Comparison of ENCODE assay signal across 18 cellular contexts in the genomic region with DNA sequence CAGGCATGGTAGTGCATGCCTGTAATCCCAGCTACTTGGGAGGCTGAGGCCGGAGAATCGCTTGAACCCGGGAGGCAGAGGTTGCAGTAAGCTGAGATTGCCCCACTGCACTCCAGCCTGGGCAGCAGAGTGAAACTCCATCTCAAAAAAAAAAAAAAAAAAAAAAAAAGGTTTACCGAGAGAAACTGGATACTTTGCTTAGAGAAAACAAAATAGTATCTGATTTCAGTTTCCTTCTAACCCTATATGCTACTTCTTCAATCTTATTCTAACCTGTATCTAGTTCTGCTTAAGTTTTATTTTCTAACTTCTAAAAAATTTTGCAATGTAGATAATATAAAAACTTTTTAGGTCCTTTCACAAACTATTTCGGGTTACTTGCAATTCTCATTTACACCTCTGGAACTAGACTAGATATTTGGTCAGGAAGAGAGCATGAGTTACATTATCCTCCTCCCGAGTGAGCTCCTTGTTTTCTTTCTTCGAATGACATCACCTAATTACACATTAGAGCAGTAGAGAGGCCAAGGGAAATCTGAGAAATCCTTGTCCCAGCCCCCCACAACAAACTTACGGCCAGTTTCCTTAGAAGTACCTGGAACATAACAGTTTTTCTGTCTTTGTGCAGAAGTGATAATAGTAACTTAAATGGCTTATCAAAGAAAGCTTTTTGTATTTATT.
DNase-seq lines count a peak whose midpoint lies in the region; ATAC-seq and TF ChIP-seq lines count a peak whose summit lies in the region.
"Had no signal": no experiment of that assay in that cellular context is flagged by ENCODE, and none has a peak within 500 bp of the region (broad histone marks: within the 10 kb centered on the region; RNA-seq: fewer than 3 reads in every experiment).

No MANE protein-coding gene starts in this region.

- H3K9me3 ChIP-seq in adipocyte (ENCODE audit: control insufficient read depth, low read length) = no peaks in the 10 kb centered on the region
- H3K9me3 ChIP-seq in gastrocnemius medialis = no peaks in the 10 kb centered on the region
- H3K9me3 ChIP-seq: A549, breast epithelium had no signal

- no peak overlapping the region for H3K9ac ChIP-seq in adipocyte (ENCODE audit: low read length)

- in situ Hi-C loops in gastrocnemius medialis (cut with MboI; ENCODE audit: low sequenced_read_pairs in 4 of 4) = no loop called here

- peaks cover 25% of the 10 kb centered on the region for H3K4me1 ChIP-seq in adipocyte (ENCODE audit: control insufficient read depth, insufficient read depth, low read length)
- peaks cover 4 to 31% of the 10 kb centered on the region in 2 donors for H3K4me1 ChIP-seq in gastrocnemius medialis
- H3K4me1 ChIP-seq: A549, breast epithelium had no signal

- H3K27me3 ChIP-seq in adipocyte (replicated peaks; ENCODE audit: control insufficient read depth, insufficient read depth, low read length) = no peaks in the 10 kb centered on the region
- H3K27me3 ChIP-seq in gastrocnemius medialis = no peaks in the 10 kb centered on the region
- H3K27me3 ChIP-seq: breast epithelium had no signal

- H3K36me3 ChIP-seq in adipocyte (ENCODE audit: control insufficient read depth, insufficient read depth, low read length, severe bottlenecking) (peaks cover 5% of the 10 kb centered on the region), gastrocnemius medialis (no peaks in the 10 kb centered on the region)
- H3K36me3 ChIP-seq: breast epithelium had no signal

- no peak overlapping the region for H3K4me3 ChIP-seq in adipocyte (ENCODE audit: low read length)
- no peak overlapping the region for H3K4me3 ChIP-seq in gastrocnemius medialis
- H3K4me3 ChIP-seq: A549, breast epithelium, lung, SK-N-MC had no signal

- intact Hi-C loops in gastrocnemius medialis (cut with DNase I; ENCODE audit: low total_unique reads) = no loop called here

- DNase-seq in NCI-H2171 treated with DMSO at 0.1 percent for 48 hours (lab: John Stamatoyannopoulos, UW) = peak; percentile 52
- no peak for DNase-seq in NCI-H2171 (lab: John Stamatoyannopoulos, UW)
- peak; percentile 52 for DNase-seq in adipocyte (ENCODE audit: low read depth)
- peak; percentile 19 for DNase-seq in iPS-NIHi7 (ENCODE audit: extremely low spot score)
- no peak for DNase-seq in gastrocnemius medialis
- DNase-seq in D341Med (ENCODE audit: low spot score) = no peak
- no peak for DNase-seq in GM19238 (ENCODE audit: insufficient read length, low spot score)
- DNase-seq: activated CD4-positive, alpha-beta T cell treated with anti-CD3 and anti-CD28 coated beads, Interleukin-2, amount 50 U/mL, for 4 hours; activated T-cell treated with anti-CD3 and anti-CD28 coated beads, Interleukin-2, amount 50 U/mL, for 1 hour; foreskin melanocyte; NCI-H1436 had no signal

- peak overlapping the region in 2 of 4 donors; percentile 45 to 60 for H3K27ac ChIP-seq in gastrocnemius medialis
- H3K27ac ChIP-seq: A549, breast epithelium had no signal

- no peak for TF ChIP-seq CTCF in gastrocnemius medialis (IDR thresholded peaks at IDR 0.05 in 4 of 5, conservative IDR thresholded peaks at IDR 0.05 in 1 of 5)

- ATAC-seq in gastrocnemius medialis = peak; percentile 65 to 72
- ATAC-seq in GM21576 (IDR thresholded peaks at IDR 0.05; ENCODE audit: unreplicated experiment) = no peak
- ATAC-seq: A549; activated naive CD4-positive, alpha-beta T cell treated with anti-CD3 and anti-CD28 coated beads, Interleukin-2, amount 50 U/mL, for 72 hours; natural killer cell treated with Interleukin-12 subunit alpha and Interleukin-12 subunit beta and Interleukin-15 and Interleukin-18, amount 100 ng/mL, for 72 hours had no signal

- no peak for TF ChIP-seq POLR2A in gastrocnemius medialis (IDR thresholded peaks at IDR 0.05)

Comparison
In these comparisons a context has a peak if more than half of its experiments do, and no peak if none do; other contexts are left out.
1. DNase-seq: peak in NCI-H2171 treated with DMSO at 0.1 percent for 48 hours (single experiment), adipocyte (single experiment) and iPS-NIHi7 (single experiment); none in NCI-H2171 (single experiment), gastrocnemius medialis (0 of 2), D341Med (single experiment) and GM19238 (single experiment).